37 cellular contexts compared by ENCODE assay signal in genomic region chr22:26380072-26380471, GRCh38. TPM values are rescaled to one million over a fixed set of nuclear protein-coding genes. Genes with fewer than 3 reads are reported as not detected.
DNase-seq lines count a peak whose midpoint lies in the region; ATAC-seq, FAIRE-seq and TF ChIP-seq lines count a peak whose summit lies in the region.
"Had no signal": no experiment of that assay in that cellular context is flagged by ENCODE, and none has a peak within 500 bp of the region (broad histone marks: within the 10 kb centered on the region; RNA-seq: fewer than 3 reads in every experiment).

No MANE protein-coding gene starts in this region.

- no peak for DNase-seq in natural killer cell
- no peak for DNase-seq in natural killer cell treated with Interleukin-12 subunit alpha and Interleukin-12 subunit beta and Interleukin-15 and Interleukin-18, amount 100 ng/mL, for 72 hours (ENCODE audit: low spot score)
- no peak for DNase-seq in GM23338 (ENCODE audit: low spot score)
- DNase-seq in Jurkat, Clone E6-1 (ENCODE audit: low read depth, low spot score), result peak; percentile 44
- no peak for DNase-seq in GM12878 (ENCODE audit: low read depth, low spot score)
- no peak for DNase-seq in suprapubic skin (ENCODE audit: low spot score in 2 of 2)
- no peak for DNase-seq in T-cell
- DNase-seq: 8988T; ACHN; AML-193; BE2C; C1 segment of cervical spinal cord; Caco-2; Calu3; CD4-positive, alpha-beta memory T cell; CD4-positive, alpha-beta T cell; CD4-positive, CD25-positive, alpha-beta regulatory T cell; CD8-positive, alpha-beta memory T cell; CD8-positive, alpha-beta T cell; COR-L47; DMS 273 treated with DMSO at 0.1 percent for 48 hours; DMS153; DMS53; DMS79; DMS79 treated with DMSO at 0.1 percent for 48 hours; DND-41; EL had no signal

- TF ChIP-seq EP300 in GM12878 (IDR thresholded peaks at IDR 0.05; ENCODE audit: borderline replicate concordance in 1 of 2, control insufficient read depth in 1 of 2, low read depth in 2 of 2, low read length in 2 of 2) (no peak), suprapubic skin (IDR thresholded peaks at IDR 0.05) (no peak)

- H3K4me3 ChIP-seq in GM23338 (no peak overlapping the region), GM12878 (no peak overlapping the region), suprapubic skin (no peak overlapping the region)
- H3K4me3 ChIP-seq in Jurkat, Clone E6-1 (ENCODE audit: low read length), result no peak overlapping the region
- H3K4me3 ChIP-seq: A549; BLaER1; BLaER1 treated with 17β-estradiol and CSF1 and Interleukin-3, amounts not matched to agents 10 nM and 100 nM had no signal

- no peaks in the 10 kb centered on the region for H3K79me2 ChIP-seq in GM23338 (replicated peaks; ENCODE audit: insufficient read depth)
- no peaks in the 10 kb centered on the region for H3K79me2 ChIP-seq in GM12878 (ENCODE audit: control insufficient read depth, insufficient read depth, low read length)

- H3K27ac ChIP-seq in GM23338 (ENCODE audit: low read depth) (no peak overlapping the region), GM12878 (ENCODE audit: control insufficient read depth, insufficient read depth) (no peak overlapping the region), suprapubic skin (no peak overlapping the region)
- H3K27ac ChIP-seq: 22Rv1; A549; BLaER1; BLaER1 treated with 17β-estradiol and CSF1 and Interleukin-3, amounts not matched to agents 10 nM and 100 nM; C4-2B had no signal

- H3K27ac Mint-ChIP-seq in natural killer cell (no peak overlapping the region), GM23338 (no peak overlapping the region), T-cell (no peak overlapping the region)
- H3K27ac Mint-ChIP-seq in natural killer cell treated with Interleukin-12 subunit alpha and Interleukin-12 subunit beta and Interleukin-15 and Interleukin-18, amount 100 ng/mL, for 72 hours, result no peak overlapping the region
- H3K27ac Mint-ChIP-seq: B cell; CD14-positive monocyte; CD4-positive, alpha-beta T cell; CD4-positive, CD25-positive, alpha-beta regulatory T cell; CD8-positive, alpha-beta memory T cell; CD8-positive, alpha-beta T cell had no signal

- RAD21 ChIA-PET in GM12878 (lab: Charles Lee; ENCODE audit: unreplicated experiment), result no interaction called here

- no peak for TF ChIP-seq RAD21 in GM12878 (IDR thresholded peaks at IDR 0.05; ENCODE audit: insufficient read depth, low read depth, low read length)

- 20% methylated on average over 6 of the region's 6 CpGs for WGBS in GM12878 (ENCODE audit: insufficient coverage, insufficient replicate concordance, low lambda C conversion rate, missing lambda C conversion rate)
- WGBS in suprapubic skin, result 70% methylated on average over 6 of the region's 6 CpGs

- no peak for TF ChIP-seq POLR2A in GM12878 (IDR thresholded peaks at IDR 0.05; ENCODE audit: low read depth, low read length)
- no peak for TF ChIP-seq POLR2A in suprapubic skin (IDR thresholded peaks at IDR 0.05)

- H2AFZ ChIP-seq in GM23338, result 0 out of 2 replicates have a peak overlapping the region, but pooled peaks have one; percentile 18
- H2AFZ ChIP-seq in GM12878 (ENCODE audit: control insufficient read depth, low read depth, low read length), result no peak overlapping the region

- POLR2A ChIA-PET in GM12878 (lab: Charles Lee) (no interaction called here), T-cell (lab: Charles Lee) (no interaction called here)

- H3K9me3 Mint-ChIP-seq in natural killer cell, result no peaks in the 10 kb centered on the region
- H3K9me3 Mint-ChIP-seq in natural killer cell treated with Interleukin-12 subunit alpha and Interleukin-12 subunit beta and Interleukin-15 and Interleukin-18, amount 100 ng/mL, for 72 hours, result no peaks in the 10 kb centered on the region
- no peaks in the 10 kb centered on the region for H3K9me3 Mint-ChIP-seq in GM23338
- peaks cover 0 to 6% (median 3%) of the 10 kb centered on the region in 3 donors for H3K9me3 Mint-ChIP-seq in T-cell
- H3K9me3 Mint-ChIP-seq: CD8-positive, alpha-beta T cell had no signal

- peak in 2 of 3 donors; percentile 30 to 50 for ATAC-seq in natural killer cell
- ATAC-seq in natural killer cell treated with Interleukin-12 subunit alpha and Interleukin-12 subunit beta and Interleukin-15 and Interleukin-18, amount 100 ng/mL, for 72 hours, result no peak
- no peak for ATAC-seq in GM23338
- ATAC-seq in GM12878, result no peak
- ATAC-seq in GM19023 (IDR thresholded peaks at IDR 0.05; ENCODE audit: unreplicated experiment), result no peak
- ATAC-seq in T-cell (replicated peaks in 1 of 4), result no peak
- ATAC-seq: A549; CD8-positive, alpha-beta T cell had no signal

- H3K9ac ChIP-seq in GM12878 (ENCODE audit: control insufficient read depth, insufficient read depth, low read length), result no peak overlapping the region
- H3K9ac ChIP-seq: BLaER1; BLaER1 treated with 17β-estradiol and CSF1 and Interleukin-3, amounts not matched to agents 10 nM and 100 nM had no signal

- H3K4me1 Mint-ChIP-seq in natural killer cell (peaks cover 8 to 9% of the 10 kb centered on the region in 2 donors), GM23338 (peaks cover 14% of the 10 kb centered on the region; the same call in 2 of the 3 replicates), T-cell (peaks cover 6 to 7% (median 7%) of the 10 kb centered on the region in 3 donors)
- H3K4me1 Mint-ChIP-seq in natural killer cell treated with Interleukin-12 subunit alpha and Interleukin-12 subunit beta and Interleukin-15 and Interleukin-18, amount 100 ng/mL, for 72 hours (ENCODE audit: low read depth in 2 of 2), result peaks cover 5 to 6% of the 10 kb centered on the region in 2 donors

- H3K9me3 ChIP-seq in GM12878 (replicated peaks; ENCODE audit: control insufficient read depth, insufficient read depth, low read length) (no peaks in the 10 kb centered on the region; the same call in 2 of the 3 replicates), suprapubic skin (no peaks in the 10 kb centered on the region)
- H3K9me3 ChIP-seq: A549, BE2C, Caco-2 had no signal

- no peak overlapping the region for H3K4me2 ChIP-seq in GM23338
- H3K4me2 ChIP-seq in GM12878 (ENCODE audit: control insufficient read depth, insufficient read depth), result no peak overlapping the region
- H3K4me2 ChIP-seq: A549; BLaER1; BLaER1 treated with 17β-estradiol and CSF1 and Interleukin-3, amounts not matched to agents 10 nM and 100 nM had no signal

- H3K36me3 ChIP-seq in GM23338 (ENCODE audit: insufficient read depth) (no peaks in the 10 kb centered on the region), GM12878 (ENCODE audit: control insufficient read depth in 2 of 2, insufficient read depth in 2 of 2, low read length in 1 of 2) (no peaks in the 10 kb centered on the region), suprapubic skin (no peaks in the 10 kb centered on the region)
- H3K36me3 ChIP-seq: BE2C; BLaER1; BLaER1 treated with 17β-estradiol and CSF1 and Interleukin-3, amounts not matched to agents 10 nM and 100 nM had no signal

- SMC1A ChIA-PET in GM12878 (lab: Charles Lee; ENCODE audit: uncharacterized antibody, unreplicated experiment), result interaction anchor here (1.1 to 2.5 kb wide), 2 partner anchors 9 to 80 kb away, joined by 3 to 6 read pairs; no protein-coding TSS in a partner anchor

- peaks cover 9% of the 10 kb centered on the region; the same call in 1 of the 2 replicates for H3K4me1 ChIP-seq in GM23338 (ENCODE audit: insufficient read depth)
- no peaks in the 10 kb centered on the region for H3K4me1 ChIP-seq in GM12878 (ENCODE audit: control insufficient read depth, insufficient read depth, low read length)
- no peaks in the 10 kb centered on the region for H3K4me1 ChIP-seq in suprapubic skin
- H3K4me1 ChIP-seq: A549, BE2C, Caco-2 had no signal

- H3K27me3 ChIP-seq in GM23338 (ENCODE audit: insufficient read depth) (no peaks in the 10 kb centered on the region), GM12878 (replicated peaks in 1 of 2; ENCODE audit: control insufficient read depth in 2 of 2, insufficient read depth in 2 of 2, low read length in 1 of 2) (peaks cover 3 to 9% of the 10 kb centered on the region in 2 experiments), suprapubic skin (peaks cover 52% of the 10 kb centered on the region)
- H3K27me3 ChIP-seq: BE2C; BLaER1; BLaER1 treated with 17β-estradiol and CSF1 and Interleukin-3, amounts not matched to agents 10 nM and 100 nM had no signal

- intact Hi-C loops in natural killer cell (cut with micrococcal nuclease), result no loop called here
- intact Hi-C loops in GM12878 (cut with micrococcal nuclease; ENCODE audit: unreplicated experiment), result no loop called here

- in situ Hi-C loops in GM12878 (cut with MboI), result no loop called here

- FAIRE-seq in GM12878 (lab: Jason Lieb, UNC), result no peak
- FAIRE-seq: A204.1, A549, D721Med had no signal

- H4K20me1 ChIP-seq in GM23338 (replicated peaks; ENCODE audit: insufficient read depth) (no peaks in the 10 kb centered on the region; the same call in 1 of the 2 replicates), GM12878 (ENCODE audit: control insufficient read depth, insufficient read depth) (no peaks in the 10 kb centered on the region)
- H4K20me1 ChIP-seq: BLaER1; BLaER1 treated with 17β-estradiol and CSF1 and Interleukin-3, amounts not matched to agents 10 nM and 100 nM had no signal

- H3K4me3 Mint-ChIP-seq in natural killer cell (no peak overlapping the region), GM23338 (no peak overlapping the region), T-cell (no peak overlapping the region)
- no peak overlapping the region for H3K4me3 Mint-ChIP-seq in natural killer cell treated with Interleukin-12 subunit alpha and Interleukin-12 subunit beta and Interleukin-15 and Interleukin-18, amount 100 ng/mL, for 72 hours
- H3K4me3 Mint-ChIP-seq: B cell; CD14-positive monocyte; CD4-positive, alpha-beta memory T cell; CD4-positive, alpha-beta T cell; CD4-positive, CD25-positive, alpha-beta regulatory T cell; CD8-positive, alpha-beta memory T cell; CD8-positive, alpha-beta T cell had no signal

- CTCF ChIA-PET in GM12878 (lab: Yijun Ruan, JAX), result interaction anchor here (1.3 to 2.8 kb wide), 3 partner anchors 13 to 82 kb away, joined by 3 to 12 read pairs (median 5); no protein-coding TSS in a partner anchor
- CTCF ChIA-PET in T-cell (lab: Charles Lee), result no interaction called here

- no TSS peak for BruUV-seq in GM12878 (replicated peaks; lab: Mats Ljungman, UMichigan)

- H3F3A ChIP-seq in GM23338 (replicated peaks; ENCODE audit: low read depth), result no peaks in the 10 kb centered on the region

- H3K36me3 Mint-ChIP-seq in natural killer cell, result no peaks in the 10 kb centered on the region
- no peaks in the 10 kb centered on the region for H3K36me3 Mint-ChIP-seq in natural killer cell treated with Interleukin-12 subunit alpha and Interleukin-12 subunit beta and Interleukin-15 and Interleukin-18, amount 100 ng/mL, for 72 hours
- H3K36me3 Mint-ChIP-seq in GM23338 (ENCODE audit: low read depth), result no peaks in the 10 kb centered on the region
- H3K36me3 Mint-ChIP-seq in T-cell, result no peaks in the 10 kb centered on the region
- H3K36me3 Mint-ChIP-seq: CD14-positive monocyte; CD4-positive, alpha-beta memory T cell; CD4-positive, CD25-positive, alpha-beta regulatory T cell; CD8-positive, alpha-beta T cell had no signal

- H3K9me2 ChIP-seq in GM23338 (ENCODE audit: insufficient read depth), result no peaks in the 10 kb centered on the region

- H3K27me3 Mint-ChIP-seq in natural killer cell (ENCODE audit: low read depth in 2 of 2), result peaks cover 19 to 62% of the 10 kb centered on the region in 2 donors
- H3K27me3 Mint-ChIP-seq in natural killer cell treated with Interleukin-12 subunit alpha and Interleukin-12 subunit beta and Interleukin-15 and Interleukin-18, amount 100 ng/mL, for 72 hours, result peaks cover 34 to 52% of the 10 kb centered on the region in 2 donors
- peaks cover under 1% of the 10 kb centered on the region for H3K27me3 Mint-ChIP-seq in GM23338 (ENCODE audit: insufficient read depth, low read depth, poor library complexity)
- peaks cover 43 to 49% of the 10 kb centered on the region in 2 donors for H3K27me3 Mint-ChIP-seq in T-cell

- TF ChIP-seq CTCF in natural killer cell (IDR thresholded peaks at IDR 0.05) (no peak), GM23338 (conservative IDR thresholded peaks at IDR 0.05; ENCODE audit: low read depth in 2 of 2) (no peak), GM12878 (IDR thresholded peaks at IDR 0.05 in 2 of 3, conservative IDR thresholded peaks at IDR 0.05 in 1 of 3; ENCODE audit: control insufficient read depth in 2 of 3, extremely low read depth in 1 of 3, insufficient read depth in 1 of 3, low read depth in 3 of 3, low read length in 3 of 3) (no peak), suprapubic skin (IDR thresholded peaks at IDR 0.05) (no peak)

RNA-seq across cellular contexts. Expression of gene ASPHD2, which starts 49.0 kb away (rescaled TPM):
- 1 to 10 TPM; 1.6 to 3.0 (median 1.9) TPM for total RNA-seq in natural killer cell
- 10 to 100 TPM in 1 of 2 donors, 1 to 10 TPM in 1; 8.5 to 13.6 TPM for total RNA-seq in natural killer cell treated with Interleukin-12 subunit alpha and Interleukin-12 subunit beta and Interleukin-15 and Interleukin-18, amount 100 ng/mL, for 72 hours
- total RNA-seq in GM23338 (2014; rRNA removed; shearing (Covaris generic)), result 9.3 and 10.0 TPM in 2 replicates
- polyA plus RNA-seq in GM23338 (2016; fragmentation: Nextera tagmentation; extraction: Ambion mirVana), result 6.0 and 8.3 TPM in 2 replicates
- 4.9 TPM for polyA plus RNA-seq in Jurkat, Clone E6-1 (2012; ENCODE audit: insufficient read depth, insufficient read length)
- 8.5 and 10.4 TPM in 2 replicates for total RNA-seq in GM12878 (2013; cell fraction: nucleolus; rRNA removed)
- 10.4 and 10.8 TPM in 2 replicates for total RNA-seq in GM12878 (2014; rRNA removed)
- total RNA-seq in GM12878 (2014; rRNA removed; fragmentation: Illumina TruSeq; extraction: Trizol), result 5.0 and 5.3 TPM in 2 replicates
- total RNA-seq in GM12878 (2021), result 10.6 TPM in 2 replicates
- 2.3 TPM for polyA plus RNA-seq in GM12878 (2011; ENCODE audit: low read depth)
- 6.2 and 7.7 TPM in 2 replicates for polyA plus RNA-seq in GM12878 (2011; rRNA removed)
- 7.7 and 8.5 TPM in 2 replicates for polyA plus RNA-seq in GM12878 (2011; cell fraction: cytosol; rRNA removed)
- 6.9 and 7.5 TPM in 2 replicates for polyA plus RNA-seq in GM12878 (2011; cell fraction: nucleus; rRNA removed)
- polyA plus RNA-seq in GM12878 (2012), result 3.4 and 4.4 TPM in 2 replicates
- 3.5 and 5.1 TPM in 2 replicates for polyA plus RNA-seq in GM12878 (2014; fragmentation: Illumina TruSeq; extraction: Trizol)
- polyA plus RNA-seq in GM12878 (2014; fragmentation: Nextera tagmentation; extraction: Ambion mirVana), result 1 to 10 TPM; 1.6 to 2.3 TPM
- polyA plus RNA-seq in GM12878 (2014; rRNA removed), result 9.0 TPM in 2 replicates
- polyA plus RNA-seq in GM12878 (2016; fragmentation: Nextera tagmentation; extraction: Ambion mirVana), result 1 to 10 TPM; 1.6 to 3.2 TPM
- 10.2 and 15.7 TPM in 2 replicates for polyA minus RNA-seq in GM12878 (2011; rRNA and poly(A)+ RNA removed)
- polyA minus RNA-seq in GM12878 (2011; cell fraction: cytosol; rRNA and poly(A)+ RNA removed), result 3.7 and 5.5 TPM in 2 replicates
- 4.5 and 6.3 TPM in 2 replicates for polyA minus RNA-seq in GM12878 (2011; cell fraction: nucleus; rRNA and poly(A)+ RNA removed)
- total RNA-seq in suprapubic skin, result 10 to 100 TPM in 2 of 4 donors, 1 to 10 TPM in 2; 2.7 to 28.0 (median 11.8) TPM
- total RNA-seq in T-cell, result 1 to 10 TPM; 1.9 to 5.3 (median 4.3) TPM
- total RNA-seq: Caco-2 had no signal

Comparison
In these comparisons a context has a peak if more than half of its experiments do, and no peak if none do; other contexts are left out.
1. ATAC-seq: peak in natural killer cell (2 of 3); none in natural killer cell treated with Interleukin-12 subunit alpha and Interleukin-12 subunit beta and Interleukin-15 and Interleukin-18, amount 100 ng/mL, for 72 hours (0 of 2), GM23338 (single experiment), GM12878 (single experiment), GM19023 (single experiment) and T-cell (0 of 4).